ENCODE assay signal across 20 cellular contexts in genomic region chrX:16819634-16820033, GRCh38.
"Had no signal": no experiment of that assay in that cellular context is flagged by ENCODE, and none has a peak within 500 bp of the region (broad histone marks: within the 10 kb centered on the region; RNA-seq: fewer than 3 reads in every experiment).

No MANE protein-coding gene starts in this region.

- H3K4me3 Mint-ChIP-seq: naive thymus-derived CD4-positive, alpha-beta T cell; nephron progenitor cell had no signal

- H3K4me1 ChIP-seq: gastrocnemius medialis, heart right ventricle, psoas muscle, uterus had no signal

- H3K4me1 Mint-ChIP-seq: nephron progenitor cell had no signal

- H3K27ac ChIP-seq: epithelial cell of prostate, esophagus muscularis mucosa, gastrocnemius medialis, heart right ventricle, psoas muscle, stomach, uterus had no signal

- H3K36me3 ChIP-seq: uterus had no signal

- H3K9me3 Mint-ChIP-seq: naive thymus-derived CD4-positive, alpha-beta T cell; nephron progenitor cell had no signal

- H3K9me3 ChIP-seq: esophagus muscularis mucosa, gastrocnemius medialis, heart right ventricle, psoas muscle, stomach, uterus had no signal

- H3K27ac Mint-ChIP-seq: nephron progenitor cell had no signal

- H3K27me3 ChIP-seq: esophagus muscularis mucosa, gastrocnemius medialis, heart right ventricle, stomach, uterus had no signal

- H3K4me3 ChIP-seq: esophagus muscularis mucosa, gastrocnemius medialis, heart right ventricle, lung, psoas muscle, stomach, uterus had no signal

- ATAC-seq: gastrocnemius medialis; heart right ventricle; left ventricle myocardium superior; naive thymus-derived CD4-positive, alpha-beta T cell; psoas muscle; sciatic nerve had no signal

- H3K27me3 Mint-ChIP-seq: naive thymus-derived CD4-positive, alpha-beta T cell had no signal

- DNase-seq: effector memory CD4-positive, alpha-beta T cell; gastrocnemius medialis; heart right ventricle; islet precursor cell; left ventricle myocardium superior; mesenchymal stem cell; naive thymus-derived CD4-positive, alpha-beta T cell; nephron progenitor cell; psoas muscle; retina; stimulated activated CD4-positive, alpha-beta T cell treated with anti-CD3 and anti-CD28 coated beads, Interleukin-2, amount 100 ng/mL, for 24 hours; stimulated activated CD4-positive, alpha-beta T cell treated with anti-CD3 and anti-CD28 coated beads, Interleukin-4, amount 100 ng/mL, for 4 hours; stimulated activated naive CD4-positive, alpha-beta T cell; stomach; trophoblast cell; uterus had no signal
